13 cellular contexts compared by ENCODE assay signal in genomic region chr2:64923385-64923710, GRCh38.
"Had no signal": no experiment of that assay in that cellular context is flagged by ENCODE, and none has a peak within 500 bp of the region (broad histone marks: within the 10 kb centered on the region; RNA-seq: fewer than 3 reads in every experiment).

No MANE protein-coding gene starts in this region.

- DNase-seq: activated CD4-positive, alpha-beta T cell treated with anti-CD3 and anti-CD28 coated beads for 48 hours; activated naive CD4-positive, alpha-beta T cell treated with anti-CD3 and anti-CD28 coated beads for 36 hours; effector CD8-positive, alpha-beta T cell; kidney; left ventricle myocardium inferior; T1000 had no signal

- H3K9me3 ChIP-seq: gastroesophageal sphincter, neutrophil, vagina had no signal

- H3K27ac ChIP-seq: coronary artery, gastroesophageal sphincter, left ventricle myocardium inferior, neutrophil, right atrium auricular region, tibial nerve, vagina had no signal

- H3K36me3 ChIP-seq: gastroesophageal sphincter, left ventricle myocardium inferior, neutrophil, right atrium auricular region, tibial nerve, vagina had no signal

- H3K4me1 ChIP-seq: left ventricle myocardium inferior, right atrium auricular region, tibial nerve had no signal

- H3K4me3 ChIP-seq: coronary artery, gastroesophageal sphincter, left ventricle myocardium inferior, right atrium auricular region, smooth muscle cell, tibial nerve, vagina had no signal

- H3K4me2 ChIP-seq: smooth muscle cell had no signal

- FAIRE-seq: kidney had no signal

- H3K4me3 Mint-ChIP-seq: activated naive CD4-positive, alpha-beta T cell treated with anti-CD3 and anti-CD28 coated beads for 36 hours had no signal

- H3K27ac Mint-ChIP-seq: activated naive CD4-positive, alpha-beta T cell treated with anti-CD3 and anti-CD28 coated beads for 36 hours had no signal

- ATAC-seq: gastroesophageal sphincter had no signal

- H3K27me3 ChIP-seq: gastroesophageal sphincter, neutrophil, right atrium auricular region, tibial nerve, vagina had no signal
